Comparison of ENCODE assay signal across 8 cellular contexts in the genomic region with DNA sequence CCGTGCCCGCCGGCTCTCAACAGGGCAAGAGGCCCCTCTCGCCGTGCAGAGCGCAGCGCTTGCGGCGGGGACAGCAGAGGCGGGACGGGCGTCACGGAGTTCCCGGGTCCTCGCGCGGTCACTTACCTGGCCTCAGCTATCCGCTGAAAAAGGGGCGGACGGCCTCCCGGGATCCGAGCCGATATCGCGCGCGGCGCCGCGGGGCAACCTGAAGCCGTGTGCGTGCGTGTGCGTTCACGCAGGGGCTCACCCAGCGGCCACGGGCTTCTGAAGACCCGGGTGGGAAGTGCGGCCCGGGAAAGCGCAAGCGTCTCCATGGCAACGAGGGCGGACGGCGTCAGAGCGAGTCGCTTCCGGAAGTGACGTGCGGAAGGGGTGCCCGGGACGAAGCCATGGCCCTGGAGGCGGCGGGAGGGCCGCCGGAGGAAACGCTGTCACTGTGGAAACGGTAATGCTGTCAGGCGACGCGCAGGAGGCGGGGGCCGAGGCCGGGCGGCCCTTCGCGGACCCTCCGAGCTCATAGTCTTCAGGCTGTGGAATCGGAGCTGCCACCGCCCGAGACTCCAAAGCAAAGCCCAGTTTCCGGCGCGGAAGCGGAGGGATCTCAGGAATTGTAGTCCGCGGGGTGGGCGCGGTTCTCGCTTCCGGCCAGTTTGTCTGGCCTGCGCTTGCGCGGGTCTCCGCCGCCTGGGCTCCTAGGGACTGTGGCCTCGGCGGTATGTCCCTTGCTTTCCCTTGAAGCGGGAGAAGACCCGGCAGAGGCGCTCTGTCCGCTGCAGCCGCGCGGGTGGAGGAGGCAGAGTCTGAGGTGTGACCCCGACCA.
DNase-seq lines count a peak whose midpoint lies in the region; ATAC-seq lines count a peak whose summit lies in the region.

Gene ENDOV, plus strand, starts transcription at position 365 of the 823 bp plus-strand sequence. Its CDS starts 28 bp downstream, at position 393.

- H3K4me1 Mint-ChIP-seq in central memory CD8-positive, alpha-beta T cell = peaks cover 31% of the 10 kb centered on the region

- peaks cover 12% of the 10 kb centered on the region for H3K36me3 Mint-ChIP-seq in central memory CD8-positive, alpha-beta T cell (ENCODE audit: insufficient read depth)

- H3K4me3 Mint-ChIP-seq in central memory CD8-positive, alpha-beta T cell = peak within 1 kb of the TSS; percentile 85

- peak within 1 kb of the TSS; percentile 90 for H3K27ac Mint-ChIP-seq in central memory CD8-positive, alpha-beta T cell (ENCODE audit: low read depth)

- no peaks in the 10 kb centered on the region for H3K9me3 Mint-ChIP-seq in central memory CD8-positive, alpha-beta T cell

- DNase-seq in AG20443 (ENCODE audit: low spot score) (peak; percentile 100), GM19238 (ENCODE audit: insufficient read length, low spot score) (peak; percentile 100), NCI-H510A (lab: John Stamatoyannopoulos, UW) (peak; percentile 90), islet precursor cell (peak; percentile 97)
- peak; percentile 89 for DNase-seq in activated CD4-positive, CD25-positive, alpha-beta regulatory T cell treated with anti-CD3 and anti-CD28 coated beads, Interleukin-2, amount 50 U/mL, for 72 hours
- peak; percentile 82 to 91 for DNase-seq in central memory CD8-positive, alpha-beta T cell (ENCODE audit: low spot score in 2 of 2)
- peak; percentile 81 to 89 for DNase-seq in stimulated activated CD4-positive, alpha-beta T cell treated with anti-CD3 and anti-CD28 coated beads, Interleukin-12 subunit alpha, Interleukin-12 subunit beta, amount 100 ng/mL, for 24 hours (ENCODE audit: low read depth in 2 of 2)

- peak; percentile 91 for ATAC-seq in HG03439 (IDR thresholded peaks at IDR 0.05; ENCODE audit: unreplicated experiment)
- ATAC-seq in central memory CD8-positive, alpha-beta T cell (replicated peaks; ENCODE audit: extremely low read depth, poor library complexity, severe bottlenecking) = peak; percentile 92

- H3K27me3 Mint-ChIP-seq in central memory CD8-positive, alpha-beta T cell = peaks cover 19% of the 10 kb centered on the region

Comparison
In these comparisons a context has a peak if more than half of its experiments do, and no peak if none do; other contexts are left out.
1. Peak in every context shown above with its lines: DNase-seq and ATAC-seq.